ENCODE assay signal across 26 cellular contexts in genomic region chr1:77725706-77726105, GRCh38.
"Had no signal": no experiment of that assay in that cellular context is flagged by ENCODE, and none has a peak within 500 bp of the region (broad histone marks: within the 10 kb centered on the region; RNA-seq: fewer than 3 reads in every experiment).

No MANE protein-coding gene starts in this region.

- H3K27me3 Mint-ChIP-seq: naive B cell; progenitor cell of endocrine pancreas; stimulated activated naive B cell treated with anti-CD40 and anti-IgM and Interleukin-4, amounts not matched to agents 10 μg/mL and 1 μg/mL and 100 μg/mL, for 72 hours had no signal

- H2AFZ ChIP-seq: hepatocyte had no signal

- ATAC-seq: natural killer cell; sciatic nerve; stimulated activated naive B cell treated with anti-CD40 and anti-IgM and Interleukin-4, amounts not matched to agents 10 μg/mL and 1 μg/mL and 100 μg/mL, for 72 hours; stimulated activated naive CD8-positive, alpha-beta T cell treated with anti-CD3 and anti-CD28 coated beads, Interleukin-15, Interleukin-2, amounts not matched to agents 100 U/mL and 50 U/mL, for 24 hours; upper lobe of right lung had no signal

- H3K36me3 ChIP-seq: ovary had no signal

- H3K4me1 Mint-ChIP-seq: mesothelial cell of epicardium, naive B cell had no signal

- H3K9me3 ChIP-seq: left ventricle myocardium inferior, ovary, right atrium auricular region, stomach, testis, thyroid gland, transverse colon, upper lobe of right lung had no signal

- H3K4me2 ChIP-seq: hepatocyte had no signal

- H3K4me3 Mint-ChIP-seq: mesothelial cell of epicardium; naive B cell; natural killer cell; nephron progenitor cell; stimulated activated naive B cell treated with anti-CD40 and anti-IgM and Interleukin-4, amounts not matched to agents 10 μg/mL and 1 μg/mL and 100 μg/mL, for 72 hours had no signal

- H3K27me3 ChIP-seq: hepatocyte, ovary, right atrium auricular region, stomach, testis, thyroid gland, transverse colon, upper lobe of right lung had no signal

- H3K9me3 Mint-ChIP-seq: mesothelial cell of epicardium; naive B cell; natural killer cell; nephron progenitor cell; stimulated activated naive B cell treated with anti-CD40 and anti-IgM and Interleukin-4, amounts not matched to agents 10 μg/mL and 1 μg/mL and 100 μg/mL, for 72 hours had no signal

- H3K27ac ChIP-seq: hepatocyte, left ventricle myocardium inferior, ovary, right atrium auricular region, skin epidermis, stomach, testis, thyroid gland, transverse colon, upper lobe of right lung had no signal

- DNase-seq: islet precursor cell; left ventricle myocardium inferior; mesendoderm; naive B cell; natural killer cell; nephron progenitor cell; ovary; stimulated activated CD4-positive, alpha-beta T cell treated with anti-CD3 and anti-CD28 coated beads, Interleukin-12 subunit alpha, Interleukin-12 subunit beta, amount 100 ng/mL, for 4 hours; stimulated activated CD4-positive, alpha-beta T cell treated with anti-CD3 and anti-CD28 coated beads, Interleukin-15, amount 100 ng/mL, for 24 hours; stimulated activated CD4-positive, alpha-beta T cell treated with anti-CD3 and anti-CD28 coated beads, Interleukin-2, amount 100 ng/mL, for 24 hours; stimulated activated CD4-positive, alpha-beta T cell treated with anti-CD3 and anti-CD28 coated beads, Interleukin-4, amount 100 ng/mL, for 1 hour; stimulated activated naive B cell treated with anti-CD40 and anti-IgM and Interleukin-4, amounts not matched to agents 10 μg/mL and 1 μg/mL and 100 μg/mL, for 72 hours; stimulated activated naive CD8-positive, alpha-beta T cell treated with anti-CD3 and anti-CD28 coated beads, Interleukin-15, Interleukin-2, amounts not matched to agents 100 U/mL and 50 U/mL, for 24 hours; stomach; testis; thyroid gland; transverse colon; upper lobe of right lung had no signal

- H3K79me2 ChIP-seq: hepatocyte had no signal

- FAIRE-seq: urothelium cell line had no signal

- H3K27ac Mint-ChIP-seq: mesothelial cell of epicardium, natural killer cell, nephron progenitor cell, progenitor cell of endocrine pancreas had no signal

- H3K4me1 ChIP-seq: right atrium auricular region, stomach, testis, thyroid gland, transverse colon, upper lobe of right lung had no signal

- H3K4me3 ChIP-seq: hepatocyte, left ventricle myocardium inferior, lung, ovary, right atrium auricular region, skin epidermis, stomach, testis, thyroid gland, transverse colon, upper lobe of right lung had no signal
